Comparison of ENCODE assay signal across 36 cellular contexts in genomic region chr1:11026052-11026451, GRCh38. TPM values are rescaled to one million over a fixed set of nuclear protein-coding genes. Genes with fewer than 3 reads are reported as not detected.
DNase-seq lines count a peak whose midpoint lies in the region; TF ChIP-seq lines count a peak whose summit lies in the region.
"Had no signal": no experiment of that assay in that cellular context is flagged by ENCODE, and none has a peak within 500 bp of the region (broad histone marks: within the 10 kb centered on the region; RNA-seq: fewer than 3 reads in every experiment).

No MANE protein-coding gene starts in this region.

- no peak overlapping the region for H3K4me3 Mint-ChIP-seq in activated naive CD4-positive, alpha-beta T cell treated with anti-CD3 and anti-CD28 coated beads for 36 hours
- H3K4me3 Mint-ChIP-seq in nephron progenitor cell = no peak overlapping the region
- H3K4me3 Mint-ChIP-seq: activated B cell treated with CpG ODN at 0.5 μM for 24 hours; effector memory CD8-positive, alpha-beta T cell; neural crest cell; stimulated activated effector memory CD8-positive, alpha-beta T cell treated with anti-CD3 and anti-CD28 coated beads, Interleukin-12 subunit alpha, Interleukin-12 subunit beta, amount 100 ng/mL, for 72 hours had no signal

- peaks cover 18% of the 10 kb centered on the region for H3K4me1 Mint-ChIP-seq in activated naive CD4-positive, alpha-beta T cell treated with anti-CD3 and anti-CD28 coated beads for 36 hours (ENCODE audit: low read depth)
- peaks cover 12% of the 10 kb centered on the region for H3K4me1 Mint-ChIP-seq in nephron progenitor cell

- H3K36me3 ChIP-seq in Loucy (ENCODE audit: insufficient read depth, low read length) = peaks cover 68% of the 10 kb centered on the region; the same call in 1 of the 2 replicates
- H3K36me3 ChIP-seq in adipocyte (ENCODE audit: control insufficient read depth, insufficient read depth, low read length, severe bottlenecking) = peaks cover 80% of the 10 kb centered on the region

- DNase-seq in activated naive CD4-positive, alpha-beta T cell treated with anti-CD3 and anti-CD28 coated beads for 36 hours = no peak
- DNase-seq in activated naive CD4-positive, alpha-beta T cell treated with Interleukin-2 at 50 U/mL for 16 hours = no peak
- DNase-seq in adipocyte (ENCODE audit: low read depth) = no peak
- no peak for DNase-seq in nephron progenitor cell
- DNase-seq in activated CD8-positive, alpha-beta memory T cell treated with anti-CD3 and anti-CD28 coated beads, Interleukin-2, amount 50 U/mL, for 48 hours = no peak
- no peak for DNase-seq in NCI-H1694 (lab: John Stamatoyannopoulos, UW)
- DNase-seq in NCI-H2171 (lab: John Stamatoyannopoulos, UW) = no peak
- DNase-seq: activated B cell treated with CpG ODN at 0.5 μM for 24 hours; activated CD4-positive, alpha-beta T cell treated with anti-CD3 and anti-CD28 coated beads, Interleukin-2, amount 50 U/mL, for 4 hours; amygdala; C1 segment of cervical spinal cord; Caco-2; cortex of kidney; DMS79 treated with DMSO at 0.1 percent for 48 hours; effector memory CD8-positive, alpha-beta T cell; esophagus squamous epithelium; gastrocnemius medialis; GF-D8; KG1; NCI-H2171 treated with DMSO at 0.1 percent for 48 hours; NCI-H524 treated with DMSO at 0.1 percent for 48 hours; right cardiac atrium; stimulated activated CD4-positive, alpha-beta T cell treated with anti-CD3 and anti-CD28 coated beads, Interleukin-4, amount 100 ng/mL, for 24 hours; SW 1271; T1000 had no signal

- CTCF ChIA-PET in activated naive CD4-positive, alpha-beta T cell treated with anti-CD3 and anti-CD28 coated beads for 36 hours (lab: Charles Lee) = interaction anchor here (1.4 kb wide), 1 partner anchor 12 kb away, joined by 5 read pairs; no protein-coding TSS in a partner anchor

- H3K4me3 ChIP-seq in Loucy (ENCODE audit: low read length, poor library complexity, severe bottlenecking) = no peak overlapping the region
- H3K4me3 ChIP-seq in adipocyte (ENCODE audit: low read length) = no peak overlapping the region
- H3K4me3 ChIP-seq: esophagus squamous epithelium, gastrocnemius medialis, HAP-1, lung, suprapubic skin had no signal

- H3K4me1 ChIP-seq in Loucy (ENCODE audit: insufficient read depth, low read length, poor library complexity, severe bottlenecking) = no peaks in the 10 kb centered on the region
- peaks cover 25% of the 10 kb centered on the region for H3K4me1 ChIP-seq in adipocyte (ENCODE audit: control insufficient read depth, insufficient read depth, low read length)
- H3K4me1 ChIP-seq: Caco-2, gastrocnemius medialis, parathyroid adenoma had no signal

- peaks cover 6% of the 10 kb centered on the region; the same call in 1 of the 2 replicates for H3K79me2 ChIP-seq in Loucy (ENCODE audit: insufficient read depth, low read length)
- H3K79me2 ChIP-seq: parathyroid adenoma had no signal

- H3K9me2 ChIP-seq in Loucy (replicated peaks; ENCODE audit: low read depth, low read length) = no peaks in the 10 kb centered on the region

- H3K9ac ChIP-seq in Loucy (ENCODE audit: low read depth, low read length, poor library complexity, severe bottlenecking) = peak overlapping the region; percentile 2
- peak overlapping the region; percentile 38 for H3K9ac ChIP-seq in adipocyte (ENCODE audit: low read length)
- H3K9ac ChIP-seq: parathyroid adenoma had no signal

- H2AFZ ChIP-seq in Loucy (ENCODE audit: low read length) = no peak overlapping the region
- H2AFZ ChIP-seq: parathyroid adenoma had no signal

- no peak overlapping the region for H3K4me2 ChIP-seq in Loucy (ENCODE audit: low read depth, low read length, poor library complexity, severe bottlenecking)

- H3K9me3 ChIP-seq in Loucy (ENCODE audit: insufficient read depth, low read depth, low read length) = no peaks in the 10 kb centered on the region
- H3K9me3 ChIP-seq in adipocyte (ENCODE audit: control insufficient read depth, low read length) = no peaks in the 10 kb centered on the region
- H3K9me3 ChIP-seq: Caco-2, esophagus squamous epithelium, gastrocnemius medialis, HAP-1, suprapubic skin had no signal

- H3K27me3 Mint-ChIP-seq in activated naive CD4-positive, alpha-beta T cell treated with anti-CD3 and anti-CD28 coated beads for 36 hours (ENCODE audit: low read depth) = no peaks in the 10 kb centered on the region
- peaks cover 2% of the 10 kb centered on the region for H3K27me3 Mint-ChIP-seq in nephron progenitor cell (ENCODE audit: low read depth, poor library complexity)
- H3K27me3 Mint-ChIP-seq: activated B cell treated with CpG ODN at 0.5 μM for 24 hours; effector memory CD8-positive, alpha-beta T cell had no signal

- peaks cover 35% of the 10 kb centered on the region for H3K36me3 Mint-ChIP-seq in activated naive CD4-positive, alpha-beta T cell treated with anti-CD3 and anti-CD28 coated beads for 36 hours (ENCODE audit: low read depth)
- peaks cover 81% of the 10 kb centered on the region for H3K36me3 Mint-ChIP-seq in nephron progenitor cell (ENCODE audit: low read depth)

- peaks cover 35% of the 10 kb centered on the region for H4K20me1 ChIP-seq in Loucy (ENCODE audit: insufficient read depth, low read length, poor library complexity, severe bottlenecking)

- H3F3A ChIP-seq in Loucy (ENCODE audit: low read depth) = no peaks in the 10 kb centered on the region

- peak overlapping the region; percentile 78 for H3K27ac Mint-ChIP-seq in activated naive CD4-positive, alpha-beta T cell treated with anti-CD3 and anti-CD28 coated beads for 36 hours
- H3K27ac Mint-ChIP-seq in nephron progenitor cell = peak overlapping the region; percentile 77
- H3K27ac Mint-ChIP-seq: activated B cell treated with CpG ODN at 0.5 μM for 24 hours; effector memory CD8-positive, alpha-beta T cell; stimulated activated effector memory CD8-positive, alpha-beta T cell treated with anti-CD3 and anti-CD28 coated beads, Interleukin-12 subunit alpha, Interleukin-12 subunit beta, amount 100 ng/mL, for 72 hours had no signal

- H3K9me3 Mint-ChIP-seq in activated naive CD4-positive, alpha-beta T cell treated with anti-CD3 and anti-CD28 coated beads for 36 hours = no peaks in the 10 kb centered on the region
- H3K9me3 Mint-ChIP-seq in nephron progenitor cell = no peaks in the 10 kb centered on the region
- H3K9me3 Mint-ChIP-seq: activated B cell treated with CpG ODN at 0.5 μM for 24 hours; effector memory CD8-positive, alpha-beta T cell; neural crest cell; stimulated activated effector memory CD8-positive, alpha-beta T cell treated with anti-CD3 and anti-CD28 coated beads, Interleukin-12 subunit alpha, Interleukin-12 subunit beta, amount 100 ng/mL, for 72 hours had no signal

- H3K27me3 ChIP-seq in Loucy (ENCODE audit: insufficient read depth, low read length, poor library complexity, severe bottlenecking) = no peaks in the 10 kb centered on the region
- no peaks in the 10 kb centered on the region for H3K27me3 ChIP-seq in adipocyte (replicated peaks; ENCODE audit: control insufficient read depth, insufficient read depth, low read length)
- H3K27me3 ChIP-seq: esophagus squamous epithelium, gastrocnemius medialis, suprapubic skin had no signal

- intact Hi-C loops in activated naive CD4-positive, alpha-beta T cell treated with anti-CD3 and anti-CD28 coated beads for 36 hours (cut with micrococcal nuclease) = no loop called here

- TF ChIP-seq CTCF in Loucy (conservative IDR thresholded peaks at IDR 0.05; ENCODE audit: low read length) = no peak
- no peak for TF ChIP-seq CTCF in nephron progenitor cell (IDR thresholded peaks at IDR 0.05)

RNA-seq across cellular contexts. Expression of gene TARDBP, which starts 13.6 kb away (rescaled TPM):
- 100 to 1,000 TPM; 158 to 159 TPM for total RNA-seq in activated naive CD4-positive, alpha-beta T cell treated with anti-CD3 and anti-CD28 coated beads for 36 hours

RNA-seq across cellular contexts. Expression of gene MASP2, which starts 21.0 kb away (rescaled TPM):
- total RNA-seq in activated naive CD4-positive, alpha-beta T cell treated with anti-CD3 and anti-CD28 coated beads for 36 hours = under 1 TPM; 0.17 to 0.31 TPM
- total RNA-seq: activated B cell treated with CpG ODN at 0.5 μM for 24 hours, cardiac septum, HT1080, lung, mucosa of gallbladder, neural crest cell, right cardiac atrium, ureter had no signal

RNA-seq across cellular contexts. Expression of gene SRM, which starts 33.8 kb away (rescaled TPM):
- 100 to 1,000 TPM; 207 to 222 TPM for total RNA-seq in activated naive CD4-positive, alpha-beta T cell treated with anti-CD3 and anti-CD28 coated beads for 36 hours
